In the genomic region with DNA sequence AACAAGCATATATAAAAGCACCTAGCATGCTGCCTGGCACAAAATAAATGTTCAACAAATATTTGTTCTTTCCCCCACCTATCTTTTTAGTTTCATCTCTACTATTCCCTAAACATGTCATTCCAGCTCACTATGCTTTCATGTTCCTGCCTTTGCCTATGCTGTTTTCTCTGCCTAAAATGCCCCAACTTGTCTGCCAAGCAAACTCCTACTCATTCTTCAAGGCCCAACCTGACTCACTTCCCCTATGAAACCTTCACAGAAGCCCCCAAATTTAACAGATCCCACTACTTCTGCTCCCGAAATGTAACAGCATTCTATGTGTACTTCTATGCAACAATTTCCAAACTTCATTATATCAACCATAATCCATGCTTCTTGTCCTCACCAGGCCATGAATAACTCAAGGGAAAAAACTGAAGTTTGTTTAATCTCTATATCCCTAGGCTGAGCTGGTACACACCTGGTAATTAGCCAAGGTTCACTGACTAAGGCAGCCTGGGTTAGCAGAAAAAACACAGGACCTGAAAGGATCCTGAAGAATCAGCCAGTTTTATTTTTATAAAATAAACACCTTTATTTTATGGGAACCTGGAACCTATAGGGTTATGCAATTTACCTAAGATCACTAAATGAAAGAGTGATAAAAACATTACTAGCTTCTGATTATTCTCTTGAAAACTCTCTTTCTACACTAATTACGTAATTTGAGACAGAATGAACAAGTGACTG, we compare ENCODE assay signal across 16 cellular contexts.
DNase-seq lines count a peak whose midpoint lies in the region; ATAC-seq and TF ChIP-seq lines count a peak whose summit lies in the region.
"Had no signal": no experiment of that assay in that cellular context is flagged by ENCODE, and none has a peak within 500 bp of the region (broad histone marks: within the 10 kb centered on the region; RNA-seq: fewer than 3 reads in every experiment).

No MANE protein-coding gene starts in this region.

- H3K27ac ChIP-seq in OCI-LY3 (ENCODE audit: low read length) = peak overlapping the region; percentile 30
- H3K27ac ChIP-seq: 22Rv1, coronary artery had no signal

- no peak overlapping the region for H2AFZ ChIP-seq in OCI-LY3 (ENCODE audit: low read depth, low read length)

- no peak for TF ChIP-seq CTCF in OCI-LY3 (IDR thresholded peaks at IDR 0.05; ENCODE audit: low read depth, low read length)

- peaks cover 3% of the 10 kb centered on the region for H3K36me3 ChIP-seq in OCI-LY3 (replicated peaks; ENCODE audit: low read depth, low read length)

- H4K20me1 ChIP-seq in OCI-LY3 (ENCODE audit: insufficient read depth, low read length) = peaks cover 43% of the 10 kb centered on the region

- peak; percentile 17 for DNase-seq in DMS 273 (lab: John Stamatoyannopoulos, UW; ENCODE audit: unreplicated experiment)
- no peak for DNase-seq in DMS 273 treated with DMSO at 0.1 percent for 48 hours (lab: John Stamatoyannopoulos, UW)
- peak; percentile 16 for DNase-seq in KBM-7
- no peak for DNase-seq in left lobe of liver (ENCODE audit: low spot score)
- no peak for DNase-seq in superior temporal gyrus (ENCODE audit: extremely low spot score)
- DNase-seq in dedifferentiated amniotic fluid mesenchymal stem cell (ENCODE audit: extremely low spot score) = no peak
- DNase-seq: activated CD4-positive, alpha-beta T cell treated with anti-CD3 and anti-CD28 coated beads for 1 hour; activated T-cell treated with anti-CD3 and anti-CD28 coated beads for 4 hours; amygdala; MV-4-11; substantia nigra had no signal

- no peaks in the 10 kb centered on the region for H3K9me3 ChIP-seq in OCI-LY3 (ENCODE audit: insufficient read depth, low read length)

- H3K4me1 ChIP-seq in OCI-LY3 (ENCODE audit: low read length) = peaks cover 23% of the 10 kb centered on the region

- no peak overlapping the region for H3K9ac ChIP-seq in OCI-LY3 (ENCODE audit: low read length)

- H3K4me3 ChIP-seq in OCI-LY3 (ENCODE audit: low read length) = no peak overlapping the region
- H3K4me3 ChIP-seq: coronary artery had no signal

- peak; percentile 73 for ATAC-seq in left lobe of liver
- no peak for ATAC-seq in HG03108 (IDR thresholded peaks at IDR 0.05; ENCODE audit: unreplicated experiment)
- ATAC-seq: HCT116 had no signal

- peaks cover 80% of the 10 kb centered on the region for H3K79me2 ChIP-seq in OCI-LY3 (ENCODE audit: low read length)

- no peaks in the 10 kb centered on the region for H3K27me3 ChIP-seq in OCI-LY3 (ENCODE audit: low read depth, low read length)

- H3K4me2 ChIP-seq in OCI-LY3 (ENCODE audit: low read length) = peak overlapping the region; percentile 37

- in situ Hi-C loops in KBM-7 (cut with MboI; ENCODE audit: low pct_unique_long_range_greater_than_20kb, low sequenced_read_pairs) = no loop called here

Comparison
In these comparisons a context has a peak if more than half of its experiments do, and no peak if none do; other contexts are left out.
1. DNase-seq: peak in DMS 273 (single experiment) and KBM-7 (single experiment); none in DMS 273 treated with DMSO at 0.1 percent for 48 hours (single experiment), left lobe of liver (single experiment), superior temporal gyrus (single experiment) and dedifferentiated amniotic fluid mesenchymal stem cell (single experiment).